In the genomic region with DNA sequence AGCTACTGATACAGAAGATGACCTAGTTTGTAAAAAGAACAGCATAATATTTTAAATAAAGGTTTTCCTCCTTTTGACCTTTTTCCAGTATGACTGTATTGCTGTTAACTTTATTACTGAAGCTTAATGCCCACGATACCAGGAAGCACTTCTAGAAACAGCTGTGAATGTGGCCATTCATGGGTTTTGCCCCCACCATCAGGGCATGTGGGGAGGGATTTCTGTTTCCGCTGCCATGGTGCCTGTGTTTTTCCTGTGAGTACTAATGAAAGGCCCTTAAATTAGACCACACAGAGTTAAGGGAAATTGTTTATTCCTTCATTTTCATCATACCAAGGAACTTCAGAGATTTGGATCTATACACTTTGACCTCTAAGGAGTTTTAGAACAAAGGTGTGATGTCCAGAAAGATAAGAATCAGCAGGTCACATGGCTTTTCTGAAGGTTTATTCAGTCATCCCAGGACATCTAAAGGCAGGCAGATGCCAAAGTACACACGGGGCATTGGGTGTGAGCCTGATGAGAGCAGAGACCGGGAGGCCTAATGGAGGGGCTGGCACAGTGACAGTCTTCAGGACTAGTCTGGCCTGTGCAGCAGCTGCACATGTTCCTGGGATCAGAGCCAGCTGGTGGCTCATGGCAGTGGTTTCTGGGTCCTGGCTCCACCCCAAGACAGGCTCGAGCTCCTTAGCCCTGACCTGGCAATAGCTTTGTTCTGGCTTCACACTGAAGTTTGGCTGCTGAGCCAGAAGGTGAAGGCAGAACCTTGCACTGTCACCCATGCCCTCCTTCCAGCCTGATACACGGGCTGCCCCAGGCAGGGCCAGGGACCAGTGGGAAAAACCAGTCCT, we compare ENCODE assay signal across 8 cellular contexts.
DNase-seq lines count a peak whose midpoint lies in the region; ATAC-seq and TF ChIP-seq lines count a peak whose summit lies in the region.

No MANE protein-coding gene starts in this region.

- no peak for TF ChIP-seq CTCF in fibroblast of villous mesenchyme (IDR thresholded peaks at IDR 0.05; ENCODE audit: insufficient read depth, low read depth, low read length)

- ATAC-seq in GM21717 (IDR thresholded peaks at IDR 0.05; ENCODE audit: unreplicated experiment), result no peak

- peak; percentile 33; the same call in 1 of the 2 replicates for TF ChIP-seq RAD21 in Ishikawa (IDR thresholded peaks at IDR 0.05; ENCODE audit: low read depth)

- TF ChIP-seq EP300 in Ishikawa (IDR thresholded peaks at IDR 0.05; ENCODE audit: borderline replicate concordance), result peak; percentile 91

- peak; percentile 91 for DNase-seq in AG08395 (ENCODE audit: low spot score)
- peak; percentile 63 for DNase-seq in SW480 (ENCODE audit: low spot score)
- peak; percentile 91 for DNase-seq in fibroblast of villous mesenchyme (ENCODE audit: low read depth)
- DNase-seq in nucleus accumbens (lab: John Stamatoyannopoulos, UW), result peak in 52 of 56 donors; percentile 14 to 92 (median 60)
- DNase-seq in NK-92 treated with Interleukin-12 subunit alpha and Interleukin-12 subunit beta, amount 100 ng/mL, for 24 hours (lab: John Stamatoyannopoulos, UW), result no peak
- DNase-seq in activated CD8-positive, alpha-beta memory T cell treated with anti-CD3 and anti-CD28 coated beads, Interleukin-2, amount 50 U/mL, for 48 hours, result no peak

- H3K4me3 ChIP-seq in fibroblast of villous mesenchyme (ENCODE audit: low read depth, low read length), result no peak overlapping the region

TF ChIP-seq in Ishikawa, 13 proteins besides CTCF, POLR2A, EP300 and RAD21:
- TF ChIP-seq CEBPB (IDR thresholded peaks at IDR 0.05) (peak; percentile 35), ZBTB7A (IDR thresholded peaks at IDR 0.05; ENCODE audit: low read depth) (no peak), YY1 (IDR thresholded peaks at IDR 0.05; ENCODE audit: low read depth) (peak; percentile 73), EGR1 (IDR thresholded peaks at IDR 0.05) (no peak), TCF12 (IDR thresholded peaks at IDR 0.05; ENCODE audit: low read depth) (peak; percentile 96), NFIC (IDR thresholded peaks at IDR 0.05) (peak; percentile 100), FOXM1 (IDR thresholded peaks at IDR 0.05; ENCODE audit: borderline replicate concordance, low read depth) (peak; percentile 78), TEAD4 (IDR thresholded peaks at IDR 0.05) (peak; percentile 71), TAF1 (IDR thresholded peaks at IDR 0.05; ENCODE audit: low read depth) (no peak), CREB1 (IDR thresholded peaks at IDR 0.05; ENCODE audit: low read depth) (no peak)
- TF ChIP-seq, protein P1, sequence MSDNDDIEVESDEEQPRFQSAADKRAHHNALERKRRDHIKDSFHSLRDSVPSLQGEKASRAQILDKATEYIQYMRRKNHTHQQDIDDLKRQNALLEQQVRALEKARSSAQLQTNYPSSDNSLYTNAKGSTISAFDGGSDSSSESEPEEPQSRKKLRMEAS (IDR thresholded peaks at IDR 0.05), result peak; percentile 91
- TF ChIP-seq, protein P2, sequence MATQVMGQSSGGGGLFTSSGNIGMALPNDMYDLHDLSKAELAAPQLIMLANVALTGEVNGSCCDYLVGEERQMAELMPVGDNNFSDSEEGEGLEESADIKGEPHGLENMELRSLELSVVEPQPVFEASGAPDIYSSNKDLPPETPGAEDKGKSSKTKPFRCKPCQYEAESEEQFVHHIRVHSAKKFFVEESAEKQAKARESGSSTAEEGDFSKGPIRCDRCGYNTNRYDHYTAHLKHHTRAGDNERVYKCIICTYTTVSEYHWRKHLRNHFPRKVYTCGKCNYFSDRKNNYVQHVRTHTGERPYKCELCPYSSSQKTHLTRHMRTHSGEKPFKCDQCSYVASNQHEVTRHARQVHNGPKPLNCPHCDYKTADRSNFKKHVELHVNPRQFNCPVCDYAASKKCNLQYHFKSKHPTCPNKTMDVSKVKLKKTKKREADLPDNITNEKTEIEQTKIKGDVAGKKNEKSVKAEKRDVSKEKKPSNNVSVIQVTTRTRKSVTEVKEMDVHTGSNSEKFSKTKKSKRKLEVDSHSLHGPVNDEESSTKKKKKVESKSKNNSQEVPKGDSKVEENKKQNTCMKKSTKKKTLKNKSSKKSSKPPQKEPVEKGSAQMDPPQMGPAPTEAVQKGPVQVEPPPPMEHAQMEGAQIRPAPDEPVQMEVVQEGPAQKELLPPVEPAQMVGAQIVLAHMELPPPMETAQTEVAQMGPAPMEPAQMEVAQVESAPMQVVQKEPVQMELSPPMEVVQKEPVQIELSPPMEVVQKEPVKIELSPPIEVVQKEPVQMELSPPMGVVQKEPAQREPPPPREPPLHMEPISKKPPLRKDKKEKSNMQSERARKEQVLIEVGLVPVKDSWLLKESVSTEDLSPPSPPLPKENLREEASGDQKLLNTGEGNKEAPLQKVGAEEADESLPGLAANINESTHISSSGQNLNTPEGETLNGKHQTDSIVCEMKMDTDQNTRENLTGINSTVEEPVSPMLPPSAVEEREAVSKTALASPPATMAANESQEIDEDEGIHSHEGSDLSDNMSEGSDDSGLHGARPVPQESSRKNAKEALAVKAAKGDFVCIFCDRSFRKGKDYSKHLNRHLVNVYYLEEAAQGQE (IDR thresholded peaks at IDR 0.05; ENCODE audit: low read depth), result no peak
- TF ChIP-seq, protein P3, sequence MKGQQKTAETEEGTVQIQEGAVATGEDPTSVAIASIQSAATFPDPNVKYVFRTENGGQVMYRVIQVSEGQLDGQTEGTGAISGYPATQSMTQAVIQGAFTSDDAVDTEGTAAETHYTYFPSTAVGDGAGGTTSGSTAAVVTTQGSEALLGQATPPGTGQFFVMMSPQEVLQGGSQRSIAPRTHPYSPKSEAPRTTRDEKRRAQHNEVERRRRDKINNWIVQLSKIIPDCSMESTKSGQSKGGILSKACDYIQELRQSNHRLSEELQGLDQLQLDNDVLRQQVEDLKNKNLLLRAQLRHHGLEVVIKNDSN (IDR thresholded peaks at IDR 0.05), result peak; percentile 80

Comparison
In these comparisons a context has a peak if more than half of its experiments do, and no peak if none do; other contexts are left out.
1. DNase-seq: peak in AG08395 (single experiment), SW480 (single experiment), fibroblast of villous mesenchyme (single experiment) and nucleus accumbens (52 of 56); none in NK-92 treated with Interleukin-12 subunit alpha and Interleukin-12 subunit beta, amount 100 ng/mL, for 24 hours (single experiment) and activated CD8-positive, alpha-beta memory T cell treated with anti-CD3 and anti-CD28 coated beads, Interleukin-2, amount 50 U/mL, for 48 hours (single experiment).